ENCODE assay signal across 19 cellular contexts in the genomic region with DNA sequence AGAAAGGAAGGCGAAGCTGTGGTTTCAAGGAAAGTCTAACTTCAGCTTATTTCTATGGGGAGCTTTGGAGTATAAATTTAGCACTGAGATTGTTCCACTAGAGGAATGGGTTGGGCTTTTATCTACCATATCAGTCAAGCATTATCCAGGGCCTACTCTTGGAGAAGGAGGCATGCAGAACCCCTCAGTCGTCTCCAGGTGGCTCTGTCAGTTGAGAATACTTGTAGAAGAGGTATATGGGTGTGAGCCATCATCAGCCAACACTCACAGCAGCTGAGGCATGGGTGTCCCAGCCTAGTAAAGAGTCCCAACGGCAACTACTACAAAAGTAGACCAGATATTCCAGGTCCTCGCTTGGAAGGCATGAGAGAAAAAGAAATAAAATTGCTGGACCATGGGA.
DNase-seq lines count a peak whose midpoint lies in the region; ATAC-seq and TF ChIP-seq lines count a peak whose summit lies in the region.
"Had no signal": no experiment of that assay in that cellular context is flagged by ENCODE, and none has a peak within 500 bp of the region (broad histone marks: within the 10 kb centered on the region; RNA-seq: fewer than 3 reads in every experiment).

No MANE protein-coding gene starts in this region.

- intact Hi-C loops in CD4-positive, alpha-beta memory T cell (cut with micrococcal nuclease): no loop called here

- no peak for ATAC-seq in gastroesophageal sphincter
- ATAC-seq in GM18517 (IDR thresholded peaks at IDR 0.05; ENCODE audit: unreplicated experiment): no peak
- ATAC-seq in activated naive CD4-positive, alpha-beta T cell treated with anti-CD3 and anti-CD28 coated beads, Interleukin-2, amount 50 U/mL, for 72 hours: no peak
- ATAC-seq: GM12878; heart left ventricle; stimulated activated naive CD8-positive, alpha-beta T cell treated with anti-CD3 and anti-CD28 coated beads, Interleukin-15, Interleukin-2, amounts not matched to agents 100 U/mL and 50 U/mL, for 24 hours had no signal

- peak; percentile 40 for DNase-seq in M059J (ENCODE audit: low read depth)
- DNase-seq in SK-N-DZ (ENCODE audit: low spot score): peak; percentile 22
- peak; percentile 12 for DNase-seq in iPS DF 19.7 (ENCODE audit: low read depth, low spot score)
- DNase-seq in CD4-positive, alpha-beta memory T cell: no peak
- no peak for DNase-seq in activated naive CD4-positive, alpha-beta T cell treated with anti-CD3 and anti-CD28 coated beads, Interleukin-2, amount 50 U/mL, for 72 hours (ENCODE audit: low spot score in 2 of 2)
- DNase-seq: activated CD8-positive, alpha-beta memory T cell treated with anti-CD3 and anti-CD28 coated beads, Interleukin-2, amount 50 U/mL, for 4 hours; dorsolateral prefrontal cortex; H9; heart left ventricle; midbrain; NCI-H2029 treated with DMSO at 0.1 percent for 48 hours; NCI-H524; stimulated activated naive CD8-positive, alpha-beta T cell treated with anti-CD3 and anti-CD28 coated beads, Interleukin-15, Interleukin-2, amounts not matched to agents 100 U/mL and 50 U/mL, for 24 hours; upper lobe of left lung had no signal

- TF ChIP-seq EP300 in gastroesophageal sphincter (IDR thresholded peaks at IDR 0.05): no peak

- WGBS in gastroesophageal sphincter (ENCODE audit: low coverage in 1 of 2), 2 donors: 79 to 100% methylated on average over 3 to 4 of the region's 4 CpGs

- H3K27me3 Mint-ChIP-seq in CD4-positive, alpha-beta memory T cell: no peaks in the 10 kb centered on the region

- no peaks in the 10 kb centered on the region for H3K36me3 Mint-ChIP-seq in CD4-positive, alpha-beta memory T cell
- no peaks in the 10 kb centered on the region for H3K36me3 Mint-ChIP-seq in activated naive CD4-positive, alpha-beta T cell treated with anti-CD3 and anti-CD28 coated beads, Interleukin-2, amount 50 U/mL, for 72 hours

- no peaks in the 10 kb centered on the region for H3K36me3 ChIP-seq in CD4-positive, alpha-beta memory T cell (ENCODE audit: insufficient read depth, low read length)
- H3K36me3 ChIP-seq in gastroesophageal sphincter: no peaks in the 10 kb centered on the region
- H3K36me3 ChIP-seq: heart left ventricle, right atrium auricular region, upper lobe of left lung had no signal

- POLR2A ChIA-PET in CD4-positive, alpha-beta memory T cell (lab: Charles Lee; ENCODE audit: partially characterized antibody): no interaction called here

- H3K9me3 Mint-ChIP-seq in CD4-positive, alpha-beta memory T cell: peaks cover 3 to 16% (median 11%) of the 10 kb centered on the region in 8 donors
- peaks cover 11 to 23% of the 10 kb centered on the region in 2 donors for H3K9me3 Mint-ChIP-seq in activated naive CD4-positive, alpha-beta T cell treated with anti-CD3 and anti-CD28 coated beads, Interleukin-2, amount 50 U/mL, for 72 hours
- H3K9me3 Mint-ChIP-seq: H9 had no signal

- no peak overlapping the region for H3K4me3 ChIP-seq in CD4-positive, alpha-beta memory T cell (ENCODE audit: low read length in 2 of 2)
- no peak overlapping the region for H3K4me3 ChIP-seq in gastroesophageal sphincter
- H3K4me3 ChIP-seq: dorsolateral prefrontal cortex, GM12878, heart left ventricle, right atrium auricular region, upper lobe of left lung had no signal

- H3K4me3 Mint-ChIP-seq in CD4-positive, alpha-beta memory T cell: no peak overlapping the region
- H3K4me3 Mint-ChIP-seq: H9 had no signal

- H3K9me3 ChIP-seq in CD4-positive, alpha-beta memory T cell (ENCODE audit: control insufficient read depth in 1 of 2, low read length in 2 of 2): no peaks in the 10 kb centered on the region
- no peaks in the 10 kb centered on the region for H3K9me3 ChIP-seq in gastroesophageal sphincter
- H3K9me3 ChIP-seq: right atrium auricular region, upper lobe of left lung had no signal

- CTCF ChIA-PET in CD4-positive, alpha-beta memory T cell (lab: Charles Lee; ENCODE audit: partially characterized antibody): no interaction called here

- no peaks in the 10 kb centered on the region for H3K4me1 Mint-ChIP-seq in CD4-positive, alpha-beta memory T cell

- H3K4me1 ChIP-seq in CD4-positive, alpha-beta memory T cell (ENCODE audit: insufficient read depth, low read length): no peaks in the 10 kb centered on the region
- no peaks in the 10 kb centered on the region for H3K4me1 ChIP-seq in gastroesophageal sphincter
- H3K4me1 ChIP-seq: heart left ventricle, right atrium auricular region, upper lobe of left lung had no signal

- no peak for TF ChIP-seq POLR2A in gastroesophageal sphincter (IDR thresholded peaks at IDR 0.05)

- H3K27me3 ChIP-seq in CD4-positive, alpha-beta memory T cell (ENCODE audit: insufficient read depth, low read length): no peaks in the 10 kb centered on the region
- no peaks in the 10 kb centered on the region for H3K27me3 ChIP-seq in gastroesophageal sphincter
- H3K27me3 ChIP-seq: dorsolateral prefrontal cortex, heart left ventricle, right atrium auricular region, upper lobe of left lung had no signal

- TF ChIP-seq CTCF in C4-2B (conservative IDR thresholded peaks at IDR 0.05) (peak; percentile 13; the same call in 1 of the 2 replicates), gastroesophageal sphincter (IDR thresholded peaks at IDR 0.05) (no peak)

- H3K27ac Mint-ChIP-seq in CD4-positive, alpha-beta memory T cell: no peak overlapping the region
- no peak overlapping the region for H3K27ac Mint-ChIP-seq in activated naive CD4-positive, alpha-beta T cell treated with anti-CD3 and anti-CD28 coated beads, Interleukin-2, amount 50 U/mL, for 72 hours
- H3K27ac Mint-ChIP-seq: H9 had no signal

- H3K27ac ChIP-seq in C4-2B (no peak overlapping the region), gastroesophageal sphincter (no peak overlapping the region)
- H3K27ac ChIP-seq in CD4-positive, alpha-beta memory T cell (ENCODE audit: low read depth, low read length): no peak overlapping the region
- H3K27ac ChIP-seq: dorsolateral prefrontal cortex, heart left ventricle, right atrium auricular region, upper lobe of left lung had no signal

Comparison
In these comparisons a context has a peak if more than half of its experiments do, and no peak if none do; other contexts are left out.
1. DNase-seq: peak in M059J (single experiment), SK-N-DZ (single experiment) and iPS DF 19.7 (single experiment); none in CD4-positive, alpha-beta memory T cell (0 of 5) and activated naive CD4-positive, alpha-beta T cell treated with anti-CD3 and anti-CD28 coated beads, Interleukin-2, amount 50 U/mL, for 72 hours (0 of 2).